Comparison of ENCODE assay signal across 8 cellular contexts in the genomic region with DNA sequence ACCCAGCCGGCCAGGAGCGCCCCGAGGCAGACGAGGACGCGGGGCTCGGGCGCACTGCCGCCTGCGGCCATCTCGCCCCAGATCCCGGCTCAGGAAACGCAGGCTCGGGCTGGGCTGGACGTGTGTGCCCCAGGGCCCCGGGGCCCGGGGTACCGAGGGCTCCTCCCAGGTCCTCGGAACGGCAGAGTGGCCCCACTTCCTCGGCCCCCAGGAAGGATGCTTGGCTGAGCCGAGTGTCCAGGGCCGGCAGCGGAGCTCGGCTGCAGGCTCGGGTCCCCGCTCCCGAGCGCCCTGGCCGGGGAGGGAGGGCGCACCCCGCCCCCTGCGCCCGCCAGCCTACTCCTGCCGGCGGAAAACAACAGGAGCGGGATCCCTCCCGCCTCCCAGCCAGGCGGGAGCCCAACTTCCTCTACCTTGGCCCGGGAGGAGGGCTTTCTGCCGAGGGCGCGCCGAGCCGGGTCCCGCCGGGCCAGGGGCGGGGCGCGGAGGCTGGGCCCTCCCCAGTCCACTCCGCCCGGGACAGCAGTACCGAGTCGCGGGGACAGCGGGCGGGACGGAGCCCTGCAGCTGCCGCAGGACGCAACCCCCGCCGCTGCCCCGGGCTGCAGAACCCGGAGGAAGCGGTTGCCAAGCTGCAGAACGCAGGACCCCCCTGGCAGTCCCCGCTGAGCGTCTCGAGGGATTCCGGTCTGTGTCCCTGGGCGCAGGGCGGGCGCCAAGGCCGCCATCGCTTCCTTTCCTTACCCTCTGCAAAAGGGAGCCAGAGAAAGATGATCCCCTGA. TPM values are rescaled to one million over a fixed set of nuclear protein-coding genes. Genes with fewer than 3 reads are reported as not detected.
DNase-seq lines count a peak whose midpoint lies in the region; ATAC-seq and TF ChIP-seq lines count a peak whose summit lies in the region.

A gene with protein sequence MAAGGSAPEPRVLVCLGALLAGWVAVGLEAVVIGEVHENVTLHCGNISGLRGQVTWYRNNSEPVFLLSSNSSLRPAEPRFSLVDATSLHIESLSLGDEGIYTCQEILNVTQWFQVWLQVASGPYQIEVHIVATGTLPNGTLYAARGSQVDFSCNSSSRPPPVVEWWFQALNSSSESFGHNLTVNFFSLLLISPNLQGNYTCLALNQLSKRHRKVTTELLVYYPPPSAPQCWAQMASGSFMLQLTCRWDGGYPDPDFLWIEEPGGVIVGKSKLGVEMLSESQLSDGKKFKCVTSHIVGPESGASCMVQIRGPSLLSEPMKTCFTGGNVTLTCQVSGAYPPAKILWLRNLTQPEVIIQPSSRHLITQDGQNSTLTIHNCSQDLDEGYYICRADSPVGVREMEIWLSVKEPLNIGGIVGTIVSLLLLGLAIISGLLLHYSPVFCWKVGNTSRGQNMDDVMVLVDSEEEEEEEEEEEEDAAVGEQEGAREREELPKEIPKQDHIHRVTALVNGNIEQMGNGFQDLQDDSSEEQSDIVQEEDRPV (minus strand): TSS at position 411 of the 782 bp plus-strand sequence. CDS start 340 bp downstream, at position 71.

- POLR2A ChIA-PET in PC-9 (lab: Charles Lee; ENCODE audit: unreplicated experiment): interaction anchor here (0.6 kb wide), 2 partner anchors 42 to 114 kb away, joined by 3 read pairs; no protein-coding TSS in a partner anchor

- CTCF ChIA-PET in PC-9 (lab: Charles Lee): interaction anchor here (0.6 kb wide), 1 partner anchor 199 kb away, joined by 7 read pairs; no protein-coding TSS in a partner anchor

- H3K27me3 ChIP-seq in PC-9 (ENCODE audit: insufficient read depth, low read depth): no peaks in the 10 kb centered on the region

- intact Hi-C loops in PC-9 (cut with micrococcal nuclease; ENCODE audit: unreplicated experiment) (loop anchor here (1.0 to 2.0 kb wide), 2 partner anchors 41 to 51 kb away; no protein-coding TSS in a partner anchor), cardiac septum (cut with DNase I) (loop anchor here (1.0 to 2.0 kb wide), 2 partner anchors 43 to 51 kb away; no protein-coding TSS in a partner anchor)

- H3K36me3 ChIP-seq in PC-9 (ENCODE audit: low read depth): no peaks in the 10 kb centered on the region

- ATAC-seq in omental fat pad (ENCODE audit: low FRiP score) (peak; percentile 79), HG02610 (IDR thresholded peaks at IDR 0.05; ENCODE audit: unreplicated experiment) (no peak)

- H4K20me1 ChIP-seq in PC-9 (ENCODE audit: insufficient read depth): no peaks in the 10 kb centered on the region

- peaks cover 18% of the 10 kb centered on the region for H3K4me1 ChIP-seq in PC-9 (replicated peaks; ENCODE audit: insufficient read depth)

- 0 out of 2 replicates have a peak, but pooled peaks cover 5% of the 10 kb centered on the region for H3K79me2 ChIP-seq in PC-9 (ENCODE audit: low read depth)

- TF ChIP-seq CTCF in PC-9 (conservative IDR thresholded peaks at IDR 0.05) (no peak), omental fat pad (IDR thresholded peaks at IDR 0.05) (no peak)

- H3K4me2 ChIP-seq in PC-9: peak within 1 kb of the TSS; percentile 91

- peak within 1 kb of the TSS; percentile 84 for H2AFZ ChIP-seq in PC-9

- BruUV-seq in PC-9 (replicated peaks; lab: Mats Ljungman, UMichigan): no TSS peak

- H3K4me3 ChIP-seq in PC-9: peak within 1 kb of the TSS; percentile 81

- H3K27ac ChIP-seq in PC-9: 0 out of 2 replicates have a peak within 1 kb of the TSS, but pooled peaks have one; percentile 2

- H3K9me3 ChIP-seq in PC-9 (ENCODE audit: insufficient read depth, low read depth): no peaks in the 10 kb centered on the region

- DNase-seq in ELF-1 (ENCODE audit: low read depth, low spot score): peak; percentile 88
- DNase-seq in HPDE6-E6E7 (ENCODE audit: extremely low spot score): peak; percentile 41
- peak; percentile 49 to 82 for DNase-seq in PC-9
- peak in 44 of 56 donors; percentile 4 to 65 (median 34) for DNase-seq in amygdala (lab: John Stamatoyannopoulos, UW)
- DNase-seq in cardiac septum (ENCODE audit: low spot score): peak; percentile 88
- DNase-seq in omental fat pad (ENCODE audit: low spot score): no peak
- DNase-seq in HUDEP-2 (lab: John Stamatoyannopoulos, UW; ENCODE audit: unreplicated experiment in 76 of 76): no peak

- no peaks in the 10 kb centered on the region for H3K9me2 ChIP-seq in PC-9 (ENCODE audit: insufficient read depth)

- H3F3A ChIP-seq in PC-9 (ENCODE audit: insufficient read depth, low read depth): peaks cover 18% of the 10 kb centered on the region; the same call in 1 of the 2 replicates

RNA-seq across cellular contexts. Expression of the gene that starts here (rescaled TPM):
- total RNA-seq in PC-9 (2021) (45.7 and 49.1 TPM in 2 replicates), cardiac septum (10.0 TPM), omental fat pad (10 to 100 TPM; 16.2 to 73.9 (median 28.0) TPM)

Comparison
In these comparisons a context has a peak if more than half of its experiments do, and no peak if none do; other contexts are left out.
1. DNase-seq: peak in ELF-1 (single experiment), HPDE6-E6E7 (single experiment), PC-9 (2 of 2), amygdala (44 of 56) and cardiac septum (single experiment); none in omental fat pad (single experiment) and HUDEP-2 (0 of 76).